Comparison of ENCODE assay signal across 23 cellular contexts in the genomic region with DNA sequence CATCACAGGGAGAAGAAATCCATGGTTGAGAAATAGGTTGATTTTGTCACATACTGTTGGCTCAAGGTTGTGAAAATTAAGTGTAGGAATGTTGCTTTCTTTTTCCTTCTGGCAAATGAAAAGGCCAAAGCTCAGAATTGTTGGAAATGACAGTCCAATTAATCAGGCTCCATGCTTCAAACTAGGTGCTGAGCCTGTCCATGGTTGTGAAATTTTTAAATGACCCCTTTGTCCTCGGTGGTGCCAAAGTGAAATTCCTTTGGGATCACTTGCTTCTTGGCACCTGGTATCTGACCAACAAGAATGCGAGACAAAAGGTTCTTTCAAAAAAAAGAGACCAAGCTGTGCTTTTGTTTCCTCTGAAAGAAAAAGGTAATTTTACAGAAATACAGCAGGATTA.
A peak's percentile ranks its signal among the peaks of the same experiment; 100 is the strongest.
DNase-seq lines count a peak whose midpoint lies in the region; ATAC-seq, FAIRE-seq and TF ChIP-seq lines count a peak whose summit lies in the region.
"Had no signal": no experiment of that assay in that cellular context is flagged by ENCODE, and none has a peak within 500 bp of the region (broad histone marks: within the 10 kb centered on the region; RNA-seq: fewer than 3 reads in every experiment).

No MANE protein-coding gene starts in this region.

- H3K79me2 ChIP-seq in GM23338 (replicated peaks; ENCODE audit: insufficient read depth), result no peaks in the 10 kb centered on the region

- DNase-seq in GM23338 (ENCODE audit: low spot score), result peak; percentile 69
- DNase-seq in SJCRH30, result peak; percentile 30 to 63
- peak; percentile 6 for DNase-seq in epithelial cell of esophagus (ENCODE audit: low read depth)
- DNase-seq in pancreas, result peak in 2 of 6 donors; percentile 12 to 45
- DNase-seq in NAMALWA (ENCODE audit: low spot score), result no peak
- no peak for DNase-seq in effector memory CD4-positive, alpha-beta T cell
- no peak for DNase-seq in NCI-H2171 (lab: John Stamatoyannopoulos, UW)
- no peak for DNase-seq in esophagus squamous epithelium (lab: John Stamatoyannopoulos, UW)
- DNase-seq: activated CD8-positive, alpha-beta T cell treated with anti-CD3 and anti-CD28 coated beads, Interleukin-2, amount 10 ng/mL, durations not matched to agents 7 days and 5 days; activated naive CD8-positive, alpha-beta T cell treated with anti-CD3 and anti-CD28 coated beads, Interleukin-2, amount 50 U/mL, for 24 hours; Caco-2; MM.1S; NCI-H2029 treated with DMSO at 0.1 percent for 48 hours; NCI-H524 had no signal

- intact Hi-C loops in pancreas (cut with DNase I), result no loop called here
- intact Hi-C loops in esophagus squamous epithelium (cut with DNase I), result no loop called here

- 0 out of 2 replicates have a peak, but pooled peaks cover 6% of the 10 kb centered on the region for H3K4me1 ChIP-seq in GM23338 (ENCODE audit: insufficient read depth)
- peaks cover 13% of the 10 kb centered on the region for H3K4me1 ChIP-seq in SJCRH30
- no peaks in the 10 kb centered on the region for H3K4me1 ChIP-seq in pancreas
- no peaks in the 10 kb centered on the region for H3K4me1 ChIP-seq in effector memory CD4-positive, alpha-beta T cell (ENCODE audit: control insufficient read depth, insufficient read depth, low read length, poor library complexity, severe bottlenecking)
- no peaks in the 10 kb centered on the region for H3K4me1 ChIP-seq in esophagus squamous epithelium
- H3K4me1 ChIP-seq: Caco-2, vagina had no signal

- no peak for TF ChIP-seq POLR2A in esophagus squamous epithelium (IDR thresholded peaks at IDR 0.05)

- H3K27ac Mint-ChIP-seq in GM23338, result peak overlapping the region; percentile 74
- H3K27ac Mint-ChIP-seq: activated CD8-positive, alpha-beta T cell treated with anti-CD3 and anti-CD28 coated beads, Interleukin-2, amount 10 ng/mL, durations not matched to agents 7 days and 5 days; activated naive CD8-positive, alpha-beta T cell treated with anti-CD3 and anti-CD28 coated beads, Interleukin-2, amount 50 U/mL, for 24 hours; stimulated activated naive CD8-positive, alpha-beta T cell treated with anti-CD3 and anti-CD28 coated beads, Interleukin-15, Interleukin-2, amounts not matched to agents 100 ng/mL and 50 ng/mL, for 24 hours had no signal

- H3F3A ChIP-seq in GM23338 (replicated peaks; ENCODE audit: low read depth), result no peaks in the 10 kb centered on the region

- no peaks in the 10 kb centered on the region for H4K20me1 ChIP-seq in GM23338 (replicated peaks; ENCODE audit: insufficient read depth)

- H3K9me3 ChIP-seq in SJCRH30 (replicated peaks) (no peaks in the 10 kb centered on the region), pancreas (no peaks in the 10 kb centered on the region), esophagus squamous epithelium (no peaks in the 10 kb centered on the region)
- H3K9me3 ChIP-seq in effector memory CD4-positive, alpha-beta T cell (ENCODE audit: control insufficient read depth, low read length), result no peaks in the 10 kb centered on the region
- H3K9me3 ChIP-seq: right atrium auricular region, vagina had no signal

- H3K36me3 ChIP-seq in GM23338 (ENCODE audit: insufficient read depth), result peaks cover 5% of the 10 kb centered on the region; the same call in 1 of the 2 replicates
- no peaks in the 10 kb centered on the region for H3K36me3 ChIP-seq in SJCRH30
- no peaks in the 10 kb centered on the region for H3K36me3 ChIP-seq in pancreas
- no peaks in the 10 kb centered on the region for H3K36me3 ChIP-seq in effector memory CD4-positive, alpha-beta T cell (ENCODE audit: control insufficient read depth, insufficient read depth, low read length)
- H3K36me3 ChIP-seq in esophagus squamous epithelium, result no peaks in the 10 kb centered on the region
- H3K36me3 ChIP-seq: right atrium auricular region, vagina had no signal

- peaks cover 26% of the 10 kb centered on the region for H3K9me3 Mint-ChIP-seq in GM23338

- 33% methylated on average over 2 of the region's 2 CpGs for WGBS in pancreas, 2 donors
- WGBS in esophagus squamous epithelium, 2 donors, result 25 to 69% methylated on average over 2 of the region's 2 CpGs

- ATAC-seq in GM23338, result peak; percentile 75
- peak; percentile 22 to 91 (median 75) for ATAC-seq in pancreas
- ATAC-seq: activated CD8-positive, alpha-beta T cell treated with anti-CD3 and anti-CD28 coated beads, Interleukin-2, amount 10 ng/mL, durations not matched to agents 7 days and 5 days; activated naive CD8-positive, alpha-beta T cell treated with anti-CD3 and anti-CD28 coated beads, Interleukin-2, amount 50 U/mL, for 24 hours; HCT116; Panc1 had no signal

- no peaks in the 10 kb centered on the region for H3K27me3 Mint-ChIP-seq in GM23338 (ENCODE audit: insufficient read depth, low read depth, poor library complexity)
- H3K27me3 Mint-ChIP-seq: activated naive CD8-positive, alpha-beta T cell treated with anti-CD3 and anti-CD28 coated beads, Interleukin-2, amount 50 U/mL, for 24 hours; stimulated activated naive CD8-positive, alpha-beta T cell treated with anti-CD3 and anti-CD28 coated beads, Interleukin-15, Interleukin-2, amounts not matched to agents 100 ng/mL and 50 ng/mL, for 24 hours had no signal

- no peak for FAIRE-seq in pancreas (lab: Jason Lieb, UNC)
- FAIRE-seq: endothelial cell of umbilical vein, G401.6, GM12891, HTR-8/SVneo had no signal

- H2AFZ ChIP-seq in GM23338, result no peak overlapping the region

- no peak overlapping the region for H3K4me2 ChIP-seq in GM23338

- H3K27ac ChIP-seq in GM23338 (ENCODE audit: low read depth) (no peak overlapping the region), SJCRH30 (peak overlapping the region; percentile 42), pancreas (peak overlapping the region in 1 of 4 donors; percentile 12), esophagus squamous epithelium (no peak overlapping the region)
- no peak overlapping the region for H3K27ac ChIP-seq in effector memory CD4-positive, alpha-beta T cell (ENCODE audit: insufficient read depth, low read length, poor library complexity, severe bottlenecking)
- H3K27ac ChIP-seq: right atrium auricular region, vagina had no signal

- H3K4me3 Mint-ChIP-seq in GM23338, result no peak overlapping the region
- H3K4me3 Mint-ChIP-seq: activated CD8-positive, alpha-beta T cell treated with anti-CD3 and anti-CD28 coated beads, Interleukin-2, amount 10 ng/mL, durations not matched to agents 7 days and 5 days; activated naive CD8-positive, alpha-beta T cell treated with anti-CD3 and anti-CD28 coated beads, Interleukin-2, amount 50 U/mL, for 24 hours; stimulated activated naive CD8-positive, alpha-beta T cell treated with anti-CD3 and anti-CD28 coated beads, Interleukin-15, Interleukin-2, amounts not matched to agents 100 ng/mL and 50 ng/mL, for 24 hours had no signal

- H3K9me2 ChIP-seq in GM23338 (ENCODE audit: insufficient read depth), result no peaks in the 10 kb centered on the region

- no peak overlapping the region for H3K4me3 ChIP-seq in GM23338
- H3K4me3 ChIP-seq in SJCRH30, result no peak overlapping the region
- no peak overlapping the region for H3K4me3 ChIP-seq in epithelial cell of esophagus (ENCODE audit: low read length)
- no peak overlapping the region for H3K4me3 ChIP-seq in pancreas
- no peak overlapping the region for H3K4me3 ChIP-seq in effector memory CD4-positive, alpha-beta T cell (ENCODE audit: insufficient read depth, low read depth, low read length, poor library complexity, severe bottlenecking)
- H3K4me3 ChIP-seq in esophagus squamous epithelium, result no peak overlapping the region
- H3K4me3 ChIP-seq: right atrium auricular region, vagina had no signal

- H3K27me3 ChIP-seq in GM23338 (ENCODE audit: insufficient read depth) (no peaks in the 10 kb centered on the region), SJCRH30 (no peaks in the 10 kb centered on the region), pancreas (no peaks in the 10 kb centered on the region), esophagus squamous epithelium (no peaks in the 10 kb centered on the region)
- H3K27me3 ChIP-seq in effector memory CD4-positive, alpha-beta T cell (replicated peaks; ENCODE audit: control insufficient read depth, insufficient read depth, low read length, poor library complexity, severe bottlenecking), result no peaks in the 10 kb centered on the region
- H3K27me3 ChIP-seq: right atrium auricular region, vagina had no signal

- H3K36me3 Mint-ChIP-seq in GM23338 (ENCODE audit: low read depth), result peaks cover 22% of the 10 kb centered on the region

- TF ChIP-seq CTCF in GM23338 (conservative IDR thresholded peaks at IDR 0.05; ENCODE audit: low read depth in 2 of 2) (no peak), epithelial cell of esophagus (IDR thresholded peaks at IDR 0.05; ENCODE audit: insufficient read depth, low read depth, low read length, missing control alignments) (no peak), pancreas (IDR thresholded peaks at IDR 0.05) (no peak), esophagus squamous epithelium (IDR thresholded peaks at IDR 0.05) (no peak)

- peaks cover 21% of the 10 kb centered on the region for H3K4me1 Mint-ChIP-seq in GM23338
- H3K4me1 Mint-ChIP-seq: activated naive CD8-positive, alpha-beta T cell treated with anti-CD3 and anti-CD28 coated beads, Interleukin-2, amount 50 U/mL, for 24 hours had no signal

TF ChIP-seq in GM23338, 12 proteins besides CTCF, POLR2A, EP300 and RAD21 (continues in another document):
- TF ChIP-seq EZH2 (IDR thresholded peaks at IDR 0.05; ENCODE audit: low read depth, unreplicated experiment) (no peak), ZNF331 (CRISPR knock-in tag; IDR thresholded peaks at IDR 0.05; ENCODE audit: low read depth) (no peak)

Comparison
In these comparisons a context has a peak if more than half of its experiments do, and no peak if none do; other contexts are left out.
1. DNase-seq: peak in GM23338 (single experiment), SJCRH30 (2 of 2) and epithelial cell of esophagus (single experiment); none in NAMALWA (single experiment), effector memory CD4-positive, alpha-beta T cell (0 of 3), NCI-H2171 (single experiment) and esophagus squamous epithelium (single experiment).